Comparison of ENCODE assay signal across 17 cellular contexts in genomic region chr2:6932833-6933232, GRCh38.
"Had no signal": no experiment of that assay in that cellular context is flagged by ENCODE, and none has a peak within 500 bp of the region (broad histone marks: within the 10 kb centered on the region; RNA-seq: fewer than 3 reads in every experiment).

No MANE protein-coding gene starts in this region.

- H3K9me3 Mint-ChIP-seq: natural killer cell treated with Interleukin-12 subunit alpha and Interleukin-12 subunit beta and Interleukin-15 and Interleukin-18, amount 100 ng/mL, for 72 hours had no signal

- ATAC-seq: activated CD4-positive, CD25-positive, alpha-beta regulatory T cell treated with anti-CD3 and anti-CD28 coated beads, Interleukin-2, amount 50 U/mL, for 24 hours; heart left ventricle; mucosa of descending colon; natural killer cell treated with Interleukin-12 subunit alpha and Interleukin-12 subunit beta and Interleukin-15 and Interleukin-18, amount 100 ng/mL, for 72 hours; sciatic nerve; stimulated activated naive CD8-positive, alpha-beta T cell treated with anti-CD3 and anti-CD28 coated beads, Interleukin-15, Interleukin-2, amounts not matched to agents 100 U/mL and 50 U/mL, for 24 hours; upper lobe of right lung had no signal

- H3K4me1 ChIP-seq: upper lobe of right lung had no signal

- H3K27ac ChIP-seq: brain microvascular endothelial cell, heart left ventricle, thoracic aorta, upper lobe of right lung had no signal

- H3K9me3 ChIP-seq: heart left ventricle, mucosa of descending colon, thoracic aorta, upper lobe of right lung had no signal

- H3K4me3 Mint-ChIP-seq: activated naive CD4-positive, alpha-beta T cell treated with anti-CD3 and anti-CD28 coated beads for 36 hours; natural killer cell treated with Interleukin-12 subunit alpha and Interleukin-12 subunit beta and Interleukin-15 and Interleukin-18, amount 100 ng/mL, for 72 hours; T-helper 2 cell treated with Interferon-gamma antibody and Interleukin-4, amounts not matched to agents 5 μg/mL and 100 μg/mL, for 36 hours had no signal

- H3K27me3 Mint-ChIP-seq: natural killer cell treated with Interleukin-12 subunit alpha and Interleukin-12 subunit beta and Interleukin-15 and Interleukin-18, amount 100 ng/mL, for 72 hours had no signal

- H3K36me3 ChIP-seq: brain microvascular endothelial cell, thoracic aorta, upper lobe of right lung had no signal

- H3K27me3 ChIP-seq: brain microvascular endothelial cell, heart left ventricle, upper lobe of right lung had no signal

- DNase-seq: activated CD4-positive, alpha-beta T cell treated with anti-CD3 and anti-CD28 coated beads, Interleukin-2, amount 50 U/mL, for 4 hours; activated naive CD4-positive, alpha-beta T cell treated with anti-CD3 and anti-CD28 coated beads for 36 hours; amniotic stem cell; brain microvascular endothelial cell; effector memory CD4-positive, alpha-beta T cell; heart left ventricle; mammary epithelial cell; mucosa of descending colon; nucleus accumbens; stimulated activated naive CD8-positive, alpha-beta T cell treated with anti-CD3 and anti-CD28 coated beads, Interleukin-15, Interleukin-2, amounts not matched to agents 100 U/mL and 50 U/mL, for 24 hours; upper lobe of right lung had no signal

- H3K4me3 ChIP-seq: heart left ventricle, mucosa of descending colon, thoracic aorta, upper lobe of right lung had no signal

- H3K27ac Mint-ChIP-seq: activated naive CD4-positive, alpha-beta T cell treated with anti-CD3 and anti-CD28 coated beads for 36 hours; activated T-helper 2 cell treated with anti-CD3 and anti-CD28 coated beads, Interferon-gamma antibody, Interleukin-2, Interleukin-4, amounts not matched to agents 10 μg/mL and 5 μg/mL and 100 μg/mL, durations not matched to agents 14 hours and 24 hours and 36 hours; natural killer cell treated with Interleukin-12 subunit alpha and Interleukin-12 subunit beta and Interleukin-15 and Interleukin-18, amount 100 ng/mL, for 72 hours; T-helper 2 cell treated with Interferon-gamma antibody and Interleukin-4, amounts not matched to agents 5 μg/mL and 100 μg/mL, for 36 hours had no signal
